10 cellular contexts compared by ENCODE assay signal in the genomic region with DNA sequence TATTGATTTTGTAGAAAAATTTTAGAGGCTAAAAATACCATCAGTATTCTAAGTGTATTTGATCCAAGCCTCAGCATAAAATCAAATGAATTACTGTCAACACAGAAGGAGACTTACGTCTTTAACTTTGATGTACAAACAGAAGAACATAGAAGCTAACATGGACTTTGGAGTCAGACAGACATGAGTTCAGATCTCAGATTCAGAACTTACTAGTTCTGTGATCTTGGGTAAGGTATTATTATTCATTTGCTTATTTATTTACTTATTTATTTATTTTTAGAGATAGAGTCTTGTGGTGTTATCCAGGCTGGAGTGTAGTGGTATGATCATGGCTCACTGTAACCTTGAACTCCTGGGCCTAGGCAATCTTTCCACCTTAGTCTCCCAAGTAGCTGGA. TPM values are rescaled to one million over a fixed set of nuclear protein-coding genes. Genes with fewer than 3 reads are reported as not detected.
DNase-seq lines count a peak whose midpoint lies in the region; ATAC-seq, FAIRE-seq and TF ChIP-seq lines count a peak whose summit lies in the region.
"Had no signal": no experiment of that assay in that cellular context is flagged by ENCODE, and none has a peak within 500 bp of the region (broad histone marks: within the 10 kb centered on the region; RNA-seq: fewer than 3 reads in every experiment).

No MANE protein-coding gene starts in this region.

- DNase-seq in CD14-positive monocyte (ENCODE audit: low spot score) (no peak), NCI-H1417 (lab: John Stamatoyannopoulos, UW) (no peak), GM19239 (ENCODE audit: insufficient read length, low spot score) (no peak), KG1 (lab: John Stamatoyannopoulos, UW) (no peak)
- DNase-seq in activated naive CD8-positive, alpha-beta T cell treated with anti-CD3 and anti-CD28 coated beads, Interleukin-2, amount 50 U/mL, for 24 hours, result no peak
- no peak for DNase-seq in naive thymus-derived CD8-positive, alpha-beta T cell
- DNase-seq: DMS79 treated with DMSO at 0.1 percent for 48 hours had no signal

- H3K36me3 Mint-ChIP-seq in CD14-positive monocyte (no peaks in the 10 kb centered on the region), IgD-negative memory B cell (peaks cover 3% of the 10 kb centered on the region)
- peaks cover 2% of the 10 kb centered on the region for H3K36me3 Mint-ChIP-seq in activated naive CD8-positive, alpha-beta T cell treated with anti-CD3 and anti-CD28 coated beads, Interleukin-2, amount 50 U/mL, for 24 hours (ENCODE audit: low read depth)
- peaks cover 0 to 3% (median 0%) of the 10 kb centered on the region in 3 donors for H3K36me3 Mint-ChIP-seq in naive thymus-derived CD8-positive, alpha-beta T cell

- POLR2A ChIA-PET in naive thymus-derived CD8-positive, alpha-beta T cell (lab: Charles Lee), result interaction anchor here (0.8 to 11.9 kb wide), 5 partner anchors 9 to 327 kb away, joined by 3 to 153 read pairs (median 5); a partner anchor contains a TSS

- H3K27ac Mint-ChIP-seq in CD14-positive monocyte (peak overlapping the region; percentile 98 to 99 (median 99)), IgD-negative memory B cell (peak overlapping the region in 2 of 3 donors; percentile 63 to 92)
- H3K27ac Mint-ChIP-seq in activated naive CD8-positive, alpha-beta T cell treated with anti-CD3 and anti-CD28 coated beads, Interleukin-2, amount 50 U/mL, for 24 hours, result peak overlapping the region; percentile 97
- peak overlapping the region; percentile 77 to 100 (median 95) for H3K27ac Mint-ChIP-seq in naive thymus-derived CD8-positive, alpha-beta T cell

- H3K4me1 Mint-ChIP-seq in CD14-positive monocyte (peaks cover 40% of the 10 kb centered on the region), IgD-negative memory B cell (peaks cover 37 to 51% (median 40%) of the 10 kb centered on the region in 3 donors)
- peaks cover 70% of the 10 kb centered on the region for H3K4me1 Mint-ChIP-seq in activated naive CD8-positive, alpha-beta T cell treated with anti-CD3 and anti-CD28 coated beads, Interleukin-2, amount 50 U/mL, for 24 hours
- H3K4me1 Mint-ChIP-seq in naive thymus-derived CD8-positive, alpha-beta T cell, result peaks cover 18 to 63% (median 48%) of the 10 kb centered on the region in 4 donors

- H3K4me3 Mint-ChIP-seq in CD14-positive monocyte, result peak overlapping the region in 1 of 2 donors; percentile 93
- peak overlapping the region; percentile 89 to 96 (median 93) for H3K4me3 Mint-ChIP-seq in IgD-negative memory B cell
- peak overlapping the region; percentile 86 for H3K4me3 Mint-ChIP-seq in activated naive CD8-positive, alpha-beta T cell treated with anti-CD3 and anti-CD28 coated beads, Interleukin-2, amount 50 U/mL, for 24 hours
- H3K4me3 Mint-ChIP-seq in naive thymus-derived CD8-positive, alpha-beta T cell, result peak overlapping the region; percentile 70 to 98 (median 89)

- peaks cover 0 to 1% (median 0%) of the 10 kb centered on the region in 3 donors for H3K27me3 Mint-ChIP-seq in CD14-positive monocyte (ENCODE audit: low read depth in 3 of 3)
- H3K27me3 Mint-ChIP-seq in IgD-negative memory B cell, result no peaks in the 10 kb centered on the region
- H3K27me3 Mint-ChIP-seq in activated naive CD8-positive, alpha-beta T cell treated with anti-CD3 and anti-CD28 coated beads, Interleukin-2, amount 50 U/mL, for 24 hours, result no peaks in the 10 kb centered on the region
- no peaks in the 10 kb centered on the region for H3K27me3 Mint-ChIP-seq in naive thymus-derived CD8-positive, alpha-beta T cell

- no peak for ATAC-seq in activated naive CD8-positive, alpha-beta T cell treated with anti-CD3 and anti-CD28 coated beads, Interleukin-2, amount 50 U/mL, for 24 hours
- ATAC-seq in naive thymus-derived CD8-positive, alpha-beta T cell, result no peak
- no peak for ATAC-seq in HG02678 (IDR thresholded peaks at IDR 0.05; ENCODE audit: unreplicated experiment)

- TF ChIP-seq CTCF in CD14-positive monocyte (IDR thresholded peaks at IDR 0.05), result no peak

- no peak for FAIRE-seq in GM19239 (lab: Jason Lieb, UNC)

- peaks cover 0 to 2% (median 0%) of the 10 kb centered on the region in 7 donors for H3K9me3 Mint-ChIP-seq in CD14-positive monocyte
- H3K9me3 Mint-ChIP-seq in IgD-negative memory B cell, result no peaks in the 10 kb centered on the region
- no peaks in the 10 kb centered on the region for H3K9me3 Mint-ChIP-seq in activated naive CD8-positive, alpha-beta T cell treated with anti-CD3 and anti-CD28 coated beads, Interleukin-2, amount 50 U/mL, for 24 hours
- H3K9me3 Mint-ChIP-seq in naive thymus-derived CD8-positive, alpha-beta T cell, result no peaks in the 10 kb centered on the region

- intact Hi-C loops in CD14-positive monocyte (cut with micrococcal nuclease), result loop anchor here in 1 of 2 donors (2.0 to 10.0 kb wide), 3 partner anchors 45 to 299 kb away; a partner anchor contains a TSS

RNA-seq across cellular contexts. Expression of a gene that starts 4.0 kb away (rescaled TPM):
- polyA plus RNA-seq in CD14-positive monocyte (under 1 TPM; 0.14 to 0.25 TPM), IgD-negative memory B cell (1.9 TPM)
- total RNA-seq in naive thymus-derived CD8-positive, alpha-beta T cell, result 10 to 100 TPM; 44.7 to 51.1 TPM
- 10 to 100 TPM in 2 of 3 donors, 1 to 10 TPM in 1; 9.6 to 12.3 (median 10.9) TPM for polyA plus RNA-seq in naive thymus-derived CD8-positive, alpha-beta T cell

RNA-seq across cellular contexts. Expression of a gene that starts 19.2 kb away (rescaled TPM):
- polyA plus RNA-seq in CD14-positive monocyte, result under 1 TPM; 0.11 to 0.12 TPM
- polyA plus RNA-seq in IgD-negative memory B cell, result not detected
- total RNA-seq in naive thymus-derived CD8-positive, alpha-beta T cell, result not detected
- polyA plus RNA-seq in naive thymus-derived CD8-positive, alpha-beta T cell, result under 1 TPM; 0.06 to 0.33 (median 0.13) TPM
- polyA plus RNA-seq: urinary bladder had no signal

RNA-seq across cellular contexts. Expression of a gene that starts 36.9 kb away (rescaled TPM):
- under 1 TPM; 0.08 to 0.72 TPM for polyA plus RNA-seq in CD14-positive monocyte
- polyA plus RNA-seq in IgD-negative memory B cell, result 1.3 TPM
- total RNA-seq in naive thymus-derived CD8-positive, alpha-beta T cell, result 1 to 10 TPM; 6.8 TPM
- 1 to 10 TPM; 1.7 to 2.5 (median 1.9) TPM for polyA plus RNA-seq in naive thymus-derived CD8-positive, alpha-beta T cell

RNA-seq across cellular contexts. Expression of a gene that starts 45.7 kb away (rescaled TPM):
- polyA plus RNA-seq in CD14-positive monocyte, result 10 to 100 TPM; 29.4 to 44.2 TPM
- polyA plus RNA-seq in IgD-negative memory B cell, result 36.3 TPM
- total RNA-seq in naive thymus-derived CD8-positive, alpha-beta T cell, result 100 to 1,000 TPM; 140 to 150 TPM
- 10 to 100 TPM; 50.3 to 65.7 (median 52.0) TPM for polyA plus RNA-seq in naive thymus-derived CD8-positive, alpha-beta T cell
